ENCODE assay signal across 21 cellular contexts in genomic region chr11:33234397-33235168, GRCh38. TPM values are rescaled to one million over a fixed set of nuclear protein-coding genes. Genes with fewer than 3 reads are reported as not detected.
DNase-seq lines count a peak whose midpoint lies in the region; ATAC-seq, FAIRE-seq and TF ChIP-seq lines count a peak whose summit lies in the region.
"Had no signal": no experiment of that assay in that cellular context is flagged by ENCODE, and none has a peak within 500 bp of the region (broad histone marks: within the 10 kb centered on the region; RNA-seq: fewer than 3 reads in every experiment).

No MANE protein-coding gene starts in this region.

- no peaks in the 10 kb centered on the region for H3K36me3 Mint-ChIP-seq in nephron (ENCODE audit: low read depth)
- no peaks in the 10 kb centered on the region for H3K36me3 Mint-ChIP-seq in activated naive CD8-positive, alpha-beta T cell treated with anti-CD3 and anti-CD28 coated beads, Interleukin-2, amount 50 U/mL, for 24 hours (ENCODE audit: low read depth)
- H3K36me3 Mint-ChIP-seq: activated naive CD8-positive, alpha-beta T cell treated with anti-CD3 and anti-CD28 coated beads, Interleukin-2, amount 10 ng/mL, durations not matched to agents 7 days and 5 days; natural killer cell had no signal

- TF ChIP-seq POLR2A in H1 (IDR thresholded peaks at IDR 0.05; ENCODE audit: control extremely low read depth in 1 of 2, low read depth in 2 of 2, low read length in 2 of 2) = no peak

- H2BK5ac ChIP-seq in H1 (ENCODE audit: low read depth, low read length) = no peak overlapping the region

- peaks cover 12% of the 10 kb centered on the region for H3K4me1 Mint-ChIP-seq in nephron
- no peaks in the 10 kb centered on the region for H3K4me1 Mint-ChIP-seq in activated naive CD8-positive, alpha-beta T cell treated with anti-CD3 and anti-CD28 coated beads, Interleukin-2, amount 50 U/mL, for 24 hours
- H3K4me1 Mint-ChIP-seq: activated CD4-positive, alpha-beta memory T cell treated with anti-CD3 and anti-CD28 coated beads, Interleukin-2, amount 10 ng/mL, durations not matched to agents 7 days and 5 days; activated naive CD8-positive, alpha-beta T cell treated with anti-CD3 and anti-CD28 coated beads, Interleukin-2, amount 10 ng/mL, durations not matched to agents 7 days and 5 days; H9; natural killer cell had no signal

- H3K4me1 ChIP-seq in H1 (replicated peaks in 1 of 4; ENCODE audit: control insufficient read depth in 3 of 4, insufficient read depth in 4 of 4, low read length in 3 of 4) (no peaks in the 10 kb centered on the region), small intestine (ENCODE audit: control insufficient read depth in 2 of 2, insufficient read depth in 1 of 2, low read depth in 1 of 2, low read length in 1 of 2) (no peaks in the 10 kb centered on the region)
- H3K4me1 ChIP-seq: BE2C had no signal

- no peak for TF ChIP-seq EP300 in H1 (IDR thresholded peaks at IDR 0.05; ENCODE audit: borderline replicate concordance in 1 of 2, low read depth in 2 of 2, low read length in 2 of 2)

- 98% methylated on average over 4 of the region's 6 CpGs; no CpG with 5 or more reads in 1 of the 2 experiments for WGBS in H1 (ENCODE audit: extremely low coverage in 1 of 2, insufficient coverage in 1 of 2, insufficient read length in 1 of 2, insufficient replicate concordance in 2 of 2, low coverage in 1 of 2, low lambda C conversion rate in 2 of 2, missing lambda C conversion rate in 1 of 2), 2 experiments
- WGBS in small intestine, 3 donors = 78 to 97% (median 94%) methylated on average over 6 of the region's 6 CpGs

- no peaks in the 10 kb centered on the region for H3K27me3 ChIP-seq in H1 (replicated peaks in 1 of 4; ENCODE audit: control insufficient read depth in 3 of 4, extremely low read depth in 1 of 4, insufficient read depth in 3 of 4, low read length in 3 of 4)
- no peaks in the 10 kb centered on the region for H3K27me3 ChIP-seq in small intestine (ENCODE audit: control insufficient read depth in 2 of 2, insufficient read depth in 2 of 2, low read length in 2 of 2)
- H3K27me3 ChIP-seq: BE2C had no signal

- H3K79me2 ChIP-seq in H1 (ENCODE audit: control insufficient read depth in 1 of 2, insufficient read depth in 2 of 2, low read length in 2 of 2) = no peaks in the 10 kb centered on the region

- no peak overlapping the region for H3K18ac ChIP-seq in H1 (ENCODE audit: extremely low read depth, low read length)

- H3K27ac ChIP-seq in H1 (ENCODE audit: low read depth, low read length) = no peak overlapping the region
- H3K27ac ChIP-seq in small intestine (ENCODE audit: low read depth in 1 of 2, low read length in 1 of 2) = no peak overlapping the region
- H3K27ac ChIP-seq: VCaP had no signal

- peak overlapping the region; percentile 53 to 92 (median 86) for H3K27ac Mint-ChIP-seq in nephron
- no peak overlapping the region for H3K27ac Mint-ChIP-seq in activated naive CD8-positive, alpha-beta T cell treated with anti-CD3 and anti-CD28 coated beads, Interleukin-2, amount 50 U/mL, for 24 hours
- H3K27ac Mint-ChIP-seq: activated CD4-positive, alpha-beta memory T cell treated with anti-CD3 and anti-CD28 coated beads, Interleukin-2, amount 10 ng/mL, durations not matched to agents 7 days and 5 days; activated naive CD8-positive, alpha-beta T cell treated with anti-CD3 and anti-CD28 coated beads, Interleukin-2, amount 10 ng/mL, durations not matched to agents 7 days and 5 days; activated T-cell treated with anti-CD3 and anti-CD28 coated beads, Interleukin-2, amount 50 U/mL, for 72 hours; H9; natural killer cell had no signal

- H3K9ac ChIP-seq in H1 (replicated peaks in 1 of 4; ENCODE audit: extremely low read depth in 1 of 4, low read depth in 3 of 4, low read length in 3 of 4) = no peak overlapping the region

- no peak overlapping the region for H2BK12ac ChIP-seq in H1 (ENCODE audit: low read depth, low read length)

- H4K20me1 ChIP-seq in H1 (replicated peaks in 1 of 2; ENCODE audit: control insufficient read depth in 1 of 2, insufficient read depth in 2 of 2, low read length in 2 of 2) = no peaks in the 10 kb centered on the region

- no peak overlapping the region for H4K8ac ChIP-seq in H1 (ENCODE audit: extremely low read depth, insufficient read depth, low read length)

- FAIRE-seq in H1 (lab: Jason Lieb, UNC) (no peak), small intestine (lab: Jason Lieb, UNC) (no peak)
- FAIRE-seq: endometrium, GM18507 had no signal

- no peak for TF ChIP-seq RAD21 in H1 (IDR thresholded peaks at IDR 0.05 in 1 of 2, conservative IDR thresholded peaks at IDR 0.05 in 1 of 2; ENCODE audit: low read depth in 2 of 2, low read length in 2 of 2)

- H3K23me2 ChIP-seq in H1 (ENCODE audit: low read depth, low read length) = no peaks in the 10 kb centered on the region

- H3K4ac ChIP-seq in H1 (replicated peaks; ENCODE audit: insufficient read length, low read depth, low read length) = no peak overlapping the region

- POLR2A ChIA-PET in H1 (lab: Charles Lee; ENCODE audit: partially characterized antibody) = no interaction called here

- CTCF ChIA-PET in H1 (lab: Charles Lee; ENCODE audit: partially characterized antibody) = interaction anchor here (1.1 kb wide), 1 partner anchor 69 kb away, joined by 3 read pairs; no protein-coding TSS in a partner anchor

- no peak overlapping the region for H3K4me3 Mint-ChIP-seq in nephron
- no peak overlapping the region for H3K4me3 Mint-ChIP-seq in activated naive CD8-positive, alpha-beta T cell treated with anti-CD3 and anti-CD28 coated beads, Interleukin-2, amount 50 U/mL, for 24 hours
- H3K4me3 Mint-ChIP-seq: activated CD4-positive, alpha-beta memory T cell treated with anti-CD3 and anti-CD28 coated beads, Interleukin-2, amount 10 ng/mL, durations not matched to agents 7 days and 5 days; activated naive CD8-positive, alpha-beta T cell treated with anti-CD3 and anti-CD28 coated beads, Interleukin-2, amount 10 ng/mL, durations not matched to agents 7 days and 5 days; activated T-cell treated with anti-CD3 and anti-CD28 coated beads, Interleukin-2, amount 50 U/mL, for 72 hours; H9; natural killer cell had no signal

- ATAC-seq in activated naive CD8-positive, alpha-beta T cell treated with anti-CD3 and anti-CD28 coated beads, Interleukin-2, amount 50 U/mL, for 24 hours = no peak
- ATAC-seq: activated T-cell treated with anti-CD3 and anti-CD28 coated beads, Interleukin-2, amount 50 U/mL, for 72 hours; natural killer cell; Panc1 had no signal

- H2AFZ ChIP-seq in H1 (ENCODE audit: low read length) = no peak overlapping the region

- H3K9me3 Mint-ChIP-seq in nephron = no peaks in the 10 kb centered on the region
- no peaks in the 10 kb centered on the region for H3K9me3 Mint-ChIP-seq in activated naive CD8-positive, alpha-beta T cell treated with anti-CD3 and anti-CD28 coated beads, Interleukin-2, amount 50 U/mL, for 24 hours
- H3K9me3 Mint-ChIP-seq: activated CD4-positive, alpha-beta memory T cell treated with anti-CD3 and anti-CD28 coated beads, Interleukin-2, amount 10 ng/mL, durations not matched to agents 7 days and 5 days; activated naive CD8-positive, alpha-beta T cell treated with anti-CD3 and anti-CD28 coated beads, Interleukin-2, amount 10 ng/mL, durations not matched to agents 7 days and 5 days; activated T-cell treated with anti-CD3 and anti-CD28 coated beads, Interleukin-2, amount 50 U/mL, for 72 hours; H9; natural killer cell had no signal

- no peak overlapping the region for H2BK20ac ChIP-seq in H1 (ENCODE audit: low read length)

- H4K91ac ChIP-seq in H1 (replicated peaks; ENCODE audit: insufficient read length, low read length) = no peak overlapping the region

- no peak overlapping the region for H2BK120ac ChIP-seq in H1 (replicated peaks; ENCODE audit: low read depth, low read length)

- H3K4me3 ChIP-seq in H1 (ENCODE audit: extremely low read depth in 1 of 4, insufficient read depth in 2 of 4, low read depth in 3 of 4, low read length in 4 of 4) (no peak overlapping the region), small intestine (ENCODE audit: low read depth in 1 of 2, low read length in 2 of 2) (no peak overlapping the region)

- H4K5ac ChIP-seq in H1 (ENCODE audit: insufficient read length, low read depth, low read length) = no peak overlapping the region

- H3K36me3 ChIP-seq in H1 (ENCODE audit: control insufficient read depth in 2 of 4, insufficient read depth in 4 of 4, low read length in 3 of 4) (no peaks in the 10 kb centered on the region), small intestine (ENCODE audit: control insufficient read depth in 2 of 2, insufficient read depth in 2 of 2, low read length in 2 of 2) (no peaks in the 10 kb centered on the region)
- H3K36me3 ChIP-seq: BE2C had no signal

- TF ChIP-seq CTCF in H1 (IDR thresholded peaks at IDR 0.05; ENCODE audit: control extremely low read depth in 1 of 3, insufficient read depth in 1 of 3, low read depth in 1 of 3, low read length in 3 of 3) = no peak
- no peak for TF ChIP-seq CTCF in nephron (IDR thresholded peaks at IDR 0.05; ENCODE audit: unreplicated experiment in 3 of 3)

- H2BK15ac ChIP-seq in H1 (ENCODE audit: low read length) = no peak overlapping the region

- no peaks in the 10 kb centered on the region for H3K79me1 ChIP-seq in H1 (ENCODE audit: low read depth, low read length)

- H3K4me2 ChIP-seq in H1 (ENCODE audit: insufficient read depth in 1 of 2, low read depth in 2 of 2, low read length in 2 of 2) = no peak overlapping the region

- H3K14ac ChIP-seq in H1 (ENCODE audit: insufficient read length) = no peak overlapping the region

- no peak overlapping the region for H3K23ac ChIP-seq in H1 (ENCODE audit: insufficient read length)

- H3K9me3 ChIP-seq in H1 (ENCODE audit: insufficient read depth in 2 of 2, low read depth in 1 of 2, low read length in 1 of 2) = no peaks in the 10 kb centered on the region
- H3K9me3 ChIP-seq in small intestine (ENCODE audit: control insufficient read depth, low read depth) = no peaks in the 10 kb centered on the region
- H3K9me3 ChIP-seq: BE2C had no signal

- no peak overlapping the region for H3K56ac ChIP-seq in H1 (replicated peaks; ENCODE audit: insufficient read length, low read depth, low read length)

- H2AK5ac ChIP-seq in H1 (ENCODE audit: low read depth, low read length) = no peak overlapping the region

- DNase-seq in CD1c-positive myeloid dendritic cell (ENCODE audit: extremely low spot score) = peak; percentile 32
- peak; percentile 24 to 33 for DNase-seq in Kasumi-1 (lab: John Stamatoyannopoulos, UW)
- no peak for DNase-seq in H1 (ENCODE audit: low read depth in 1 of 2, low spot score in 2 of 2)
- no peak for DNase-seq in activated naive CD8-positive, alpha-beta T cell treated with anti-CD3 and anti-CD28 coated beads, Interleukin-2, amount 50 U/mL, for 24 hours
- DNase-seq in activated CD8-positive, alpha-beta memory T cell treated with anti-CD3 and anti-CD28 coated beads, Interleukin-2, amount 50 U/mL, for 48 hours = no peak
- DNase-seq in small intestine = no peak
- DNase-seq: activated CD4-positive, alpha-beta memory T cell treated with anti-CD3 and anti-CD28 coated beads, Interleukin-2, amount 10 ng/mL, durations not matched to agents 7 days and 5 days; activated naive CD8-positive, alpha-beta T cell treated with anti-CD3 and anti-CD28 coated beads, Interleukin-2, amount 10 ng/mL, durations not matched to agents 7 days and 5 days; activated T-cell treated with anti-CD3 and anti-CD28 coated beads, Interleukin-2, amount 50 U/mL, for 72 hours; BE2C; cerebellar nuclear complex; H9; natural killer cell; NCI-H2081; NCI-H748 treated with DMSO at 0.1 percent for 48 hours; stimulated activated CD4-positive, alpha-beta T cell treated with anti-CD3 and anti-CD28 coated beads, Interleukin-2, amount 100 ng/mL, for 24 hours had no signal

- H3K27me3 Mint-ChIP-seq in nephron (ENCODE audit: low read depth) = no peaks in the 10 kb centered on the region
- H3K27me3 Mint-ChIP-seq in activated naive CD8-positive, alpha-beta T cell treated with anti-CD3 and anti-CD28 coated beads, Interleukin-2, amount 50 U/mL, for 24 hours = no peaks in the 10 kb centered on the region
- H3K27me3 Mint-ChIP-seq: activated CD4-positive, alpha-beta memory T cell treated with anti-CD3 and anti-CD28 coated beads, Interleukin-2, amount 10 ng/mL, durations not matched to agents 7 days and 5 days; activated naive CD8-positive, alpha-beta T cell treated with anti-CD3 and anti-CD28 coated beads, Interleukin-2, amount 10 ng/mL, durations not matched to agents 7 days and 5 days had no signal

RNA-seq across cellular contexts. Expression of gene HIPK3, which starts 22.6 kb away (rescaled TPM):
- 20.8 and 22.3 TPM in 2 replicates for total RNA-seq in H1 (2021; fragmentation: NEBNext Ultra II Directional; extraction: Animal tissue kit (Norgen Biotek cat#: 25700))
- polyA plus RNA-seq in H1 (2011; rRNA removed) (3.2 and 5.0 TPM in 2 replicates), small intestine (10 to 100 TPM in 2 of 3 donors, 1 to 10 TPM in 1; 9.5 to 23.0 (median 17.0) TPM)
- polyA plus RNA-seq in H1 (2011; cell fraction: cytosol; rRNA removed) = 4.4 TPM
- 4.4 TPM for polyA plus RNA-seq in H1 (2011; cell fraction: nucleus; rRNA removed)
- polyA plus RNA-seq in H1 (2012, experiment 1 of 2) = 3.2 to 7.1 TPM (median 5.0 TPM) in 4 replicates
- polyA plus RNA-seq in H1 (2012, experiment 2 of 2) = 0.21 TPM
- polyA plus RNA-seq in H1 (2013, experiment 1 of 2) = 5.1 TPM
- 5.0 TPM for polyA plus RNA-seq in H1 (2013, experiment 2 of 2)
- polyA minus RNA-seq in H1 (2011; rRNA and poly(A)+ RNA removed) = 41.7 and 52.5 TPM in 2 replicates
- 18.5 TPM for polyA minus RNA-seq in H1 (2011; cell fraction: cytosol; rRNA and poly(A)+ RNA removed)
- polyA minus RNA-seq in H1 (2011; cell fraction: nucleus; rRNA and poly(A)+ RNA removed) = 71.7 TPM

Comparison
In these comparisons a context has a peak if more than half of its experiments do, and no peak if none do; other contexts are left out.
1. DNase-seq: peak in CD1c-positive myeloid dendritic cell (single experiment) and Kasumi-1 (2 of 2); none in H1 (0 of 2), activated naive CD8-positive, alpha-beta T cell treated with anti-CD3 and anti-CD28 coated beads, Interleukin-2, amount 50 U/mL, for 24 hours (single experiment), activated CD8-positive, alpha-beta memory T cell treated with anti-CD3 and anti-CD28 coated beads, Interleukin-2, amount 50 U/mL, for 48 hours (single experiment) and small intestine (single experiment).